ENCODE assay signal across 2 cellular contexts in genomic region chr1:8742022-8742924, GRCh38.
TF ChIP-seq lines count a peak whose summit lies in the region.

No MANE protein-coding gene starts in this region.

TF ChIP-seq in HEK293, 187 proteins besides CTCF, POLR2A, EP300 and RAD21 (continued from another document):
- TF ChIP-seq, protein P1, sequence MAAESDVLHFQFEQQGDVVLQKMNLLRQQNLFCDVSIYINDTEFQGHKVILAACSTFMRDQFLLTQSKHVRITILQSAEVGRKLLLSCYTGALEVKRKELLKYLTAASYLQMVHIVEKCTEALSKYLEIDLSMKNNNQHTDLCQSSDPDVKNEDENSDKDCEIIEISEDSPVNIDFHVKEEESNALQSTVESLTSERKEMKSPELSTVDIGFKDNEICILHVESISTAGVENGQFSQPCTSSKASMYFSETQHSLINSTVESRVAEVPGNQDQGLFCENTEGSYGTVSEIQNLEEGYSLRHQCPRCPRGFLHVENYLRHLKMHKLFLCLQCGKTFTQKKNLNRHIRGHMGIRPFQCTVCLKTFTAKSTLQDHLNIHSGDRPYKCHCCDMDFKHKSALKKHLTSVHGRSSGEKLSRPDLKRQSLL (tag by site-specific recombination; IDR thresholded peaks at IDR 0.05) = peak; percentile 24; the same call in 1 of the 2 replicates
TF ChIP-seq in HEK293: peak in this region for 1.

TF ChIP-seq in HepG2, 621 proteins besides CTCF, POLR2A, EP300 and RAD21 (continued from another document and continues in another):
- TF ChIP-seq, protein P2, sequence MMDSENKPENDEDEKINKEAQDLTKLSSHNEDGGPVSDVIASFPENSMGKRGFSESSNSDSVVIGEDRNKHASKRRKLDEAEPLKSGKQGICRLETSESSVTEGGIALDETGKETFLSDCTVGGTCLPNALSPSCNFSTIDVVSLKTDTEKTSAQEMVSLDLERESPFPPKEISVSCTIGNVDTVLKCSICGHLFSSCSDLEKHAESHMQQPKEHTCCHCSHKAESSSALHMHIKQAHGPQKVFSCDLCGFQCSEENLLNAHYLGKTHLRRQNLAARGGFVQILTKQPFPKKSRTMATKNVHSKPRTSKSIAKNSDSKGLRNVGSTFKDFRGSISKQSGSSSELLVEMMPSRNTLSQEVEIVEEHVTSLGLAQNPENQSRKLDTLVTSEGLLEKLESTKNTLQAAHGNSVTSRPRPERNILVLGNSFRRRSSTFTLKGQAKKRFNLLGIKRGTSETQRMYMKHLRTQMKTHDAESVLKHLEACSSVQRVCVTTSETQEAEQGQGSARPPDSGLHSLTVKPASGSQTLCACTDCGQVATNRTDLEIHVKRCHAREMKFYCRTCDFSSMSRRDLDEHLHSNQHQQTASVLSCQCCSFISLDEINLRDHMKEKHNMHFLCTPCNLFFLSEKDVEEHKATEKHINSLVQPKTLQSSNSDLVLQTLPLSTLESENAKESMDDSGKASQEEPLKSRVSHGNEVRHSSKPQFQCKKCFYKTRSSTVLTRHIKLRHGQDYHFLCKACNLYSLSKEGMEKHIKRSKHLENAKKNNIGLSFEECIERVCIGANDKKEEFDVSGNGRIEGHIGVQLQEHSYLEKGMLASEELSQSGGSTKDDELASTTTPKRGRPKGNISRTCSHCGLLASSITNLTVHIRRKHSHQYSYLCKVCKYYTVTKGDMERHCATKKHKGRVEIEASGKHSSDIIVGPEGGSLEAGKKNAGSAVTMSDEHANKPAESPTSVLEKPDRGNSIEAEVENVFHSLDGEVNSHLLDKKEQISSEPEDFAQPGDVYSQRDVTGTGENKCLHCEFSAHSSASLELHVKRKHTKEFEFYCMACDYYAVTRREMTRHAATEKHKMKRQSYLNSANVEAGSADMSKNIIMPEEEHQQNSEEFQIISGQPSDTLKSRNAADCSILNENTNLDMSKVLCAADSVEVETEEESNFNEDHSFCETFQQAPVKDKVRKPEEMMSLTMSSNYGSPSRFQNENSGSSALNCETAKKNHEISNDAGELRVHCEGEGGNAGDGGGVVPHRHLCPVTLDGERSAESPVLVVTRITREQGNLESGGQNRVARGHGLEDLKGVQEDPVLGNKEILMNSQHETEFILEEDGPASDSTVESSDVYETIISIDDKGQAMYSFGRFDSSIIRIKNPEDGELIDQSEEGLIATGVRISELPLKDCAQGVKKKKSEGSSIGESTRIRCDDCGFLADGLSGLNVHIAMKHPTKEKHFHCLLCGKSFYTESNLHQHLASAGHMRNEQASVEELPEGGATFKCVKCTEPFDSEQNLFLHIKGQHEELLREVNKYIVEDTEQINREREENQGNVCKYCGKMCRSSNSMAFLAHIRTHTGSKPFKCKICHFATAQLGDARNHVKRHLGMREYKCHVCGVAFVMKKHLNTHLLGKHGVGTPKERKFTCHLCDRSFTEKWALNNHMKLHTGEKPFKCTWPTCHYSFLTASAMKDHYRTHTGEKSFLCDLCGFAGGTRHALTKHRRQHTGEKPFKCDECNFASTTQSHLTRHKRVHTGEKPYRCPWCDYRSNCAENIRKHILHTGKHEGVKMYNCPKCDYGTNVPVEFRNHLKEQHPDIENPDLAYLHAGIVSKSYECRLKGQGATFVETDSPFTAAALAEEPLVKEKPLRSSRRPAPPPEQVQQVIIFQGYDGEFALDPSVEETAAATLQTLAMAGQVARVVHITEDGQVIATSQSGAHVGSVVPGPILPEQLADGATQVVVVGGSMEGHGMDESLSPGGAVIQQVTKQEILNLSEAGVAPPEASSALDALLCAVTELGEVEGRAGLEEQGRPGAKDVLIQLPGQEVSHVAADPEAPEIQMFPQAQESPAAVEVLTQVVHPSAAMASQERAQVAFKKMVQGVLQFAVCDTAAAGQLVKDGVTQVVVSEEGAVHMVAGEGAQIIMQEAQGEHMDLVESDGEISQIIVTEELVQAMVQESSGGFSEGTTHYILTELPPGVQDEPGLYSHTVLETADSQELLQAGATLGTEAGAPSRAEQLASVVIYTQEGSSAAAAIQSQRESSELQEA (CRISPR knock-in tag; IDR thresholded peaks at IDR 0.05; ENCODE audit: not compliant biosample characterization) = no peak
- TF ChIP-seq, protein P3, sequence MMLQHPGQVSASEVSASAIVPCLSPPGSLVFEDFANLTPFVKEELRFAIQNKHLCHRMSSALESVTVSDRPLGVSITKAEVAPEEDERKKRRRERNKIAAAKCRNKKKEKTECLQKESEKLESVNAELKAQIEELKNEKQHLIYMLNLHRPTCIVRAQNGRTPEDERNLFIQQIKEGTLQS (CRISPR knock-in tag; IDR thresholded peaks at IDR 0.05) = peak; percentile 74; the same call in 1 of the 2 replicates
- TF ChIP-seq ZBTB1 (CRISPR knock-in tag; IDR thresholded peaks at IDR 0.05; ENCODE audit: borderline replicate concordance) (no peak), ZNF34 (CRISPR knock-in tag; IDR thresholded peaks at IDR 0.05; ENCODE audit: borderline replicate concordance) (no peak), RORA (CRISPR knock-in tag; IDR thresholded peaks at IDR 0.05) (0 out of 2 replicates have a peak, but pooled peaks have one; percentile 37), ZNF570 (CRISPR knock-in tag; IDR thresholded peaks at IDR 0.05; ENCODE audit: borderline replicate concordance) (no peak), KMT2A (CRISPR knock-in tag; IDR thresholded peaks at IDR 0.05) (0 out of 2 replicates have a peak, but pooled peaks have one; percentile 66), ZNF792 (CRISPR knock-in tag; IDR thresholded peaks at IDR 0.05) (peak; percentile 94), ZNF839 (CRISPR knock-in tag; IDR thresholded peaks at IDR 0.05; ENCODE audit: borderline replicate concordance) (no peak), WIZ (CRISPR knock-in tag; IDR thresholded peaks at IDR 0.05) (no peak), MAFK (conservative IDR thresholded peaks at IDR 0.05 in 1 of 2, IDR thresholded peaks at IDR 0.05 in 1 of 2; ENCODE audit: low read length in 2 of 2) (no peak; a peak in 1 of 4 replicates), ZNF326 (CRISPR knock-in tag; IDR thresholded peaks at IDR 0.05; ENCODE audit: borderline replicate concordance) (no peak), ARID4A (CRISPR knock-in tag; IDR thresholded peaks at IDR 0.05; ENCODE audit: borderline replicate concordance) (peak; percentile 58; the same call in 1 of the 2 replicates), NCOA1 (CRISPR knock-in tag; IDR thresholded peaks at IDR 0.05) (0 out of 2 replicates have a peak, but pooled peaks have one; percentile 80), NBN (conservative IDR thresholded peaks at IDR 0.05) (no peak), NPAS2 (CRISPR knock-in tag; IDR thresholded peaks at IDR 0.05; ENCODE audit: borderline replicate concordance) (no peak), TFDP2 (CRISPR knock-in tag; IDR thresholded peaks at IDR 0.05) (peak; percentile 51; the same call in 1 of the 2 replicates), TMF1 (CRISPR knock-in tag; IDR thresholded peaks at IDR 0.05; ENCODE audit: low read depth) (0 out of 2 replicates have a peak, but pooled peaks have one; percentile 46), SIN3A (IDR thresholded peaks at IDR 0.05; ENCODE audit: borderline replicate concordance, low read depth, low read length) (no peak), ZNF329 (CRISPR knock-in tag; IDR thresholded peaks at IDR 0.05; ENCODE audit: low read depth) (no peak), LCORL (IDR thresholded peaks at IDR 0.05) (peak; percentile 79), LCORL (CRISPR knock-in tag; IDR thresholded peaks at IDR 0.05) (peak; percentile 81), TRIM24 (CRISPR knock-in tag; IDR thresholded peaks at IDR 0.05) (peak; percentile 85; the same call in 1 of the 2 replicates)
- TF ChIP-seq, protein P4, sequence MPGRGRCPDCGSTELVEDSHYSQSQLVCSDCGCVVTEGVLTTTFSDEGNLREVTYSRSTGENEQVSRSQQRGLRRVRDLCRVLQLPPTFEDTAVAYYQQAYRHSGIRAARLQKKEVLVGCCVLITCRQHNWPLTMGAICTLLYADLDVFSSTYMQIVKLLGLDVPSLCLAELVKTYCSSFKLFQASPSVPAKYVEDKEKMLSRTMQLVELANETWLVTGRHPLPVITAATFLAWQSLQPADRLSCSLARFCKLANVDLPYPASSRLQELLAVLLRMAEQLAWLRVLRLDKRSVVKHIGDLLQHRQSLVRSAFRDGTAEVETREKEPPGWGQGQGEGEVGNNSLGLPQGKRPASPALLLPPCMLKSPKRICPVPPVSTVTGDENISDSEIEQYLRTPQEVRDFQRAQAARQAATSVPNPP (CRISPR knock-in tag; IDR thresholded peaks at IDR 0.05) = peak; percentile 66; the same call in 1 of the 2 replicates
- TF ChIP-seq, protein P5, sequence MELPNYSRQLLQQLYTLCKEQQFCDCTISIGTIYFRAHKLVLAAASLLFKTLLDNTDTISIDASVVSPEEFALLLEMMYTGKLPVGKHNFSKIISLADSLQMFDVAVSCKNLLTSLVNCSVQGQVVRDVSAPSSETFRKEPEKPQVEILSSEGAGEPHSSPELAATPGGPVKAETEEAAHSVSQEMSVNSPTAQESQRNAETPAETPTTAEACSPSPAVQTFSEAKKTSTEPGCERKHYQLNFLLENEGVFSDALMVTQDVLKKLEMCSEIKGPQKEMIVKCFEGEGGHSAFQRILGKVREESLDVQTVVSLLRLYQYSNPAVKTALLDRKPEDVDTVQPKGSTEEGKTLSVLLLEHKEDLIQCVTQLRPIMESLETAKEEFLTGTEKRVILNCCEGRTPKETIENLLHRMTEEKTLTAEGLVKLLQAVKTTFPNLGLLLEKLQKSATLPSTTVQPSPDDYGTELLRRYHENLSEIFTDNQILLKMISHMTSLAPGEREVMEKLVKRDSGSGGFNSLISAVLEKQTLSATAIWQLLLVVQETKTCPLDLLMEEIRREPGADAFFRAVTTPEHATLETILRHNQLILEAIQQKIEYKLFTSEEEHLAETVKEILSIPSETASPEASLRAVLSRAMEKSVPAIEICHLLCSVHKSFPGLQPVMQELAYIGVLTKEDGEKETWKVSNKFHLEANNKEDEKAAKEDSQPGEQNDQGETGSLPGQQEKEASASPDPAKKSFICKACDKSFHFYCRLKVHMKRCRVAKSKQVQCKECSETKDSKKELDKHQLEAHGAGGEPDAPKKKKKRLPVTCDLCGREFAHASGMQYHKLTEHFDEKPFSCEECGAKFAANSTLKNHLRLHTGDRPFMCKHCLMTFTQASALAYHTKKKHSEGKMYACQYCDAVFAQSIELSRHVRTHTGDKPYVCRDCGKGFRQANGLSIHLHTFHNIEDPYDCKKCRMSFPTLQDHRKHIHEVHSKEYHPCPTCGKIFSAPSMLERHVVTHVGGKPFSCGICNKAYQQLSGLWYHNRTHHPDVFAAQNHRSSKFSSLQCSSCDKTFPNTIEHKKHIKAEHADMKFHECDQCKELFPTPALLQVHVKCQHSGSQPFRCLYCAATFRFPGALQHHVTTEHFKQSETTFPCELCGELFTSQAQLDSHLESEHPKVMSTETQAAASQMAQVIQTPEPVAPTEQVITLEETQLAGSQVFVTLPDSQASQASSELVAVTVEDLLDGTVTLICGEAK (IDR thresholded peaks at IDR 0.05) = no peak
- TF ChIP-seq, protein P5 (CRISPR knock-in tag; IDR thresholded peaks at IDR 0.05) = no peak; the same call in 1 of the 2 replicates
